8 cellular contexts compared by ENCODE assay signal in the genomic region with DNA sequence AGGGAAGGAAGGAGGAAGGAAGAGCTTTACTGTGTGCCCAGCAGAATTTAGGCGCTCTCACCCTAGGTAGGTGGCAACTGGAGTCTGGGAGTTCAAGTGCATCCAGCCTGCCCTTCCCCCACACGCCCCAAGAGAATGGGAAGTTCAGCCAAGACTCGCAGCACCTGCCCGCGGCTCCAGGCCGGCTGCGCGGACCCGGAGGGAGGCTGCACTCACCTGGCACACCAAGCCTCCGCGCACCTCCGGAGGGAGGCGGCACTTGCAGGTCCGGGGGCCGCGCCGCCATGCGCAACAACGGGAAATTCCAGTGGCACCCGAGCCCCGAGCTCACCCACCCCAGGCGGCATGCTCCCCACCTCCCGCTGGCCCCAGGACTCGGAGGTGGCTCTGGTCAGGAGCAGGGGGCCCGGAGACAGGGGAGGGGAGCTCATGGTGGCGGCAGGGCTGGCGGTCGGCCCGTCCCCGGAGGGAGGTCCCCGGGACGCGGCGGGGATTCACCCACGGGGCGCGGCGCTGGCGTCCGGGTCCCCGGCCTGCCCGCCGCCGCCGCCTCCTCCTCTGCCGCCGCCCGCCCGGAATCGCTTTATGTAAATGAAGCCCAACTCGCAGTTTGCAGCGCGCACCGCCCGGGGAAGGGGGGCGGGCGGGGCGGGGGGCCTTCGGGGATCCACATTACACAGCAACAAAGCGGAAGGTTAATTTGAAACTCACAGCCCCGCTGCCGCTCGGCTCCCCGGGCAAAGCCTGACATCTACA. TPM values are rescaled to one million over a fixed set of nuclear protein-coding genes. Genes with fewer than 3 reads are reported as not detected.
A peak's percentile ranks its signal among the peaks of the same experiment; 100 is the strongest.
DNase-seq lines count a peak whose midpoint lies in the region; ATAC-seq and TF ChIP-seq lines count a peak whose summit lies in the region.

A gene with protein sequence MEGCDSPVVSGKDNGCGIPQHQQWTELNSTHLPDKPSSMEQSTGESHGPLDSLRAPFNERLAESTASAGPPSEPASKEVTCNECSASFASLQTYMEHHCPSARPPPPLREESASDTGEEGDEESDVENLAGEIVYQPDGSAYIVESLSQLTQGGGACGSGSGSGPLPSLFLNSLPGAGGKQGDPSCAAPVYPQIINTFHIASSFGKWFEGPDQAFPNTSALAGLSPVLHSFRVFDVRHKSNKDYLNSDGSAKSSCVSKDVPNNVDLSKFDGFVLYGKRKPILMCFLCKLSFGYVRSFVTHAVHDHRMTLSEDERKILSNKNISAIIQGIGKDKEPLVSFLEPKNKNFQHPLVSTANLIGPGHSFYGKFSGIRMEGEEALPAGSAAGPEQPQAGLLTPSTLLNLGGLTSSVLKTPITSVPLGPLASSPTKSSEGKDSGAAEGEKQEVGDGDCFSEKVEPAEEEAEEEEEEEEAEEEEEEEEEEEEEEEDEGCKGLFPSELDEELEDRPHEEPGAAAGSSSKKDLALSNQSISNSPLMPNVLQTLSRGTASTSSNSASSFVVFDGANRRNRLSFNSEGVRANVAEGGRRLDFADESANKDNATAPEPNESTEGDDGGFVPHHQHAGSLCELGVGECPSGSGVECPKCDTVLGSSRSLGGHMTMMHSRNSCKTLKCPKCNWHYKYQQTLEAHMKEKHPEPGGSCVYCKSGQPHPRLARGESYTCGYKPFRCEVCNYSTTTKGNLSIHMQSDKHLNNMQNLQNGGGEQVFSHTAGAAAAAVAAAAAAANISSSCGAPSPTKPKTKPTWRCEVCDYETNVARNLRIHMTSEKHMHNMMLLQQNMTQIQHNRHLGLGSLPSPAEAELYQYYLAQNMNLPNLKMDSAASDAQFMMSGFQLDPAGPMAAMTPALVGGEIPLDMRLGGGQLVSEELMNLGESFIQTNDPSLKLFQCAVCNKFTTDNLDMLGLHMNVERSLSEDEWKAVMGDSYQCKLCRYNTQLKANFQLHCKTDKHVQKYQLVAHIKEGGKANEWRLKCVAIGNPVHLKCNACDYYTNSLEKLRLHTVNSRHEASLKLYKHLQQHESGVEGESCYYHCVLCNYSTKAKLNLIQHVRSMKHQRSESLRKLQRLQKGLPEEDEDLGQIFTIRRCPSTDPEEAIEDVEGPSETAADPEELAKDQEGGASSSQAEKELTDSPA (N-terminal part only) (minus strand): TSS at position 593 of the 756 bp plus-strand sequence. CDS start 87,983 bp downstream, outside the sequence.

- H3K27ac ChIP-seq in SJCRH30, result peak within 1 kb of the TSS; percentile 71

- TF ChIP-seq CTCF in choroid plexus epithelial cell (conservative IDR thresholded peaks at IDR 0.05; ENCODE audit: low read depth, low read length), result peak; percentile 25

- H3K4me1 Mint-ChIP-seq in stimulated activated naive B cell treated with anti-CD40 and anti-IgM and Interleukin-4, amounts not matched to agents 10 μg/mL and 1 μg/mL and 100 μg/mL, for 72 hours, result peaks cover 21 to 34% of the 10 kb centered on the region in 2 donors

- peak within 1 kb of the TSS; percentile 82 for H3K27ac Mint-ChIP-seq in stimulated activated naive B cell treated with anti-CD40 and anti-IgM and Interleukin-4, amounts not matched to agents 10 μg/mL and 1 μg/mL and 100 μg/mL, for 72 hours

- H3K27me3 Mint-ChIP-seq in stimulated activated naive B cell treated with anti-CD40 and anti-IgM and Interleukin-4, amounts not matched to agents 10 μg/mL and 1 μg/mL and 100 μg/mL, for 72 hours, result peaks cover 0 to 6% of the 10 kb centered on the region in 2 donors

- H3K36me3 ChIP-seq in SJCRH30, result no peaks in the 10 kb centered on the region

- H3K9me3 ChIP-seq in SJCRH30 (replicated peaks), result no peaks in the 10 kb centered on the region

- peak within 1 kb of the TSS; percentile 81 to 82 for H3K4me3 Mint-ChIP-seq in stimulated activated naive B cell treated with anti-CD40 and anti-IgM and Interleukin-4, amounts not matched to agents 10 μg/mL and 1 μg/mL and 100 μg/mL, for 72 hours

- peak; percentile 72 for ATAC-seq in GM19351 (IDR thresholded peaks at IDR 0.05; ENCODE audit: unreplicated experiment)
- ATAC-seq in HG03378 (IDR thresholded peaks at IDR 0.05; ENCODE audit: unreplicated experiment), result peak; percentile 60
- ATAC-seq in left lobe of liver, result peak; percentile 82
- ATAC-seq in stimulated activated naive B cell treated with anti-CD40 and anti-IgM and Interleukin-4, amounts not matched to agents 10 μg/mL and 1 μg/mL and 100 μg/mL, for 72 hours (replicated peaks), result peak; percentile 85 to 87

- H3K9me3 Mint-ChIP-seq in stimulated activated naive B cell treated with anti-CD40 and anti-IgM and Interleukin-4, amounts not matched to agents 10 μg/mL and 1 μg/mL and 100 μg/mL, for 72 hours, result no peaks in the 10 kb centered on the region

- H3K27me3 ChIP-seq in SJCRH30, result no peaks in the 10 kb centered on the region

- H3K4me1 ChIP-seq in SJCRH30, result peaks cover 20% of the 10 kb centered on the region

- peak within 1 kb of the TSS; percentile 89 for H3K4me3 ChIP-seq in SJCRH30
- H3K4me3 ChIP-seq in choroid plexus epithelial cell (ENCODE audit: low read depth, low read length), result peak within 1 kb of the TSS; percentile 75

- DNase-seq in Daoy (ENCODE audit: low read depth) (peak; percentile 64), SJCRH30 (peak; percentile 57 to 63), choroid plexus epithelial cell (ENCODE audit: low read depth) (peak; percentile 55), left lobe of liver (ENCODE audit: low spot score) (peak; percentile 86), putamen (ENCODE audit: low spot score) (no peak)
- DNase-seq in stimulated activated naive B cell treated with anti-CD40 and anti-IgM and Interleukin-4, amounts not matched to agents 10 μg/mL and 1 μg/mL and 100 μg/mL, for 72 hours, result peak; percentile 62

- no peaks in the 10 kb centered on the region for H3K36me3 Mint-ChIP-seq in stimulated activated naive B cell treated with anti-CD40 and anti-IgM and Interleukin-4, amounts not matched to agents 10 μg/mL and 1 μg/mL and 100 μg/mL, for 72 hours

RNA-seq across cellular contexts. Expression of the gene that starts here (rescaled TPM):
- 1.5 and 2.0 TPM in 2 replicates for total RNA-seq in Daoy (2014; rRNA removed; shearing (Covaris generic))
- total RNA-seq in SJCRH30 (2014; rRNA removed; shearing (Covaris generic)), result 4.4 and 5.1 TPM in 2 replicates
- 8.9 TPM for total RNA-seq in left lobe of liver
